In genomic region chr3:61562042-61562809, GRCh38 we compare ENCODE assay signal across 8 cellular contexts. TPM values are rescaled to one million over a fixed set of nuclear protein-coding genes. Genes with fewer than 3 reads are reported as not detected.
DNase-seq lines count a peak whose midpoint lies in the region; ATAC-seq and TF ChIP-seq lines count a peak whose summit lies in the region.

No MANE protein-coding gene starts in this region.

- POLR2A ChIA-PET in AG04450 (lab: Yijun Ruan, JAX) = interaction anchor here (0.6 to 2.3 kb wide), 9 partner anchors 68 to 952 kb away, joined by 3 to 10 read pairs (median 4); no protein-coding TSS in a partner anchor

- CTCF ChIA-PET in AG04450 (lab: Charles Lee) = interaction anchor here (0.6 to 5.9 kb wide), 4 partner anchors 148 to 626 kb away, joined by 4 to 61 read pairs (median 9); no protein-coding TSS in a partner anchor

- in situ Hi-C loops in HAP-1 (cut with MboI; ENCODE audit: low sequenced_read_pairs) = loop anchor here (10.0 kb wide), 1 partner anchor 123 kb away; no protein-coding TSS in a partner anchor
- in situ Hi-C loops in astrocyte of the cerebellum (cut with HindIII; ENCODE audit: low sequenced_read_pairs) = loop anchor here (10.0 kb wide), 1 partner anchor 623 kb away; no protein-coding TSS in a partner anchor

- TF ChIP-seq CTCF in AG04450 (IDR thresholded peaks at IDR 0.05; ENCODE audit: low read depth, low read length) = no peak
- no peak for TF ChIP-seq CTCF in astrocyte of the cerebellum (IDR thresholded peaks at IDR 0.05; ENCODE audit: low read depth, low read length, missing control alignments)
- no peak for TF ChIP-seq CTCF in kidney epithelial cell (IDR thresholded peaks at IDR 0.05; ENCODE audit: insufficient read depth, low read length, poor library complexity, severe bottlenecking)
- no peak for TF ChIP-seq CTCF in suprapubic skin (IDR thresholded peaks at IDR 0.05)

- WGBS in suprapubic skin = 1% methylated on average over 42 of the region's 69 CpGs

- peak overlapping the region; percentile 86 for H3K4me3 ChIP-seq in AG04450 (ENCODE audit: low read depth, low read length)
- H3K4me3 ChIP-seq in HAP-1 = peak overlapping the region; percentile 85
- peak overlapping the region; percentile 93 for H3K4me3 ChIP-seq in astrocyte of the cerebellum (ENCODE audit: low read depth, low read length)
- H3K4me3 ChIP-seq in kidney epithelial cell (ENCODE audit: low read depth, low read length) = peak overlapping the region; percentile 92
- H3K4me3 ChIP-seq in suprapubic skin = peak overlapping the region; percentile 84

- no peak for TF ChIP-seq POLR2A in suprapubic skin (IDR thresholded peaks at IDR 0.05)

- H3K4me1 ChIP-seq in HAP-1 (peaks cover 4% of the 10 kb centered on the region; the same call in 1 of the 2 replicates), suprapubic skin (peaks cover 14% of the 10 kb centered on the region)

- ATAC-seq in GM19455 (IDR thresholded peaks at IDR 0.05; ENCODE audit: unreplicated experiment) = no peak

- DNase-seq in AG04450 (ENCODE audit: low read depth, low spot score) = no peak
- peak in 1 of 2 experiments; percentile 38 for DNase-seq in HAP-1 (ENCODE audit: low spot score in 2 of 2)
- no peak for DNase-seq in astrocyte of the cerebellum (ENCODE audit: low read depth)
- DNase-seq in kidney epithelial cell (ENCODE audit: low read depth) = no peak
- peak in 1 of 2 donors; percentile 68 for DNase-seq in suprapubic skin (ENCODE audit: low spot score in 2 of 2)
- no peak for DNase-seq in NK-92 treated with Interleukin-12 subunit alpha and Interleukin-12 subunit beta, amount 100 ng/mL, for 24 hours (lab: John Stamatoyannopoulos, UW)
- no peak for DNase-seq in A172 (ENCODE audit: low spot score)

- TF ChIP-seq EP300 in suprapubic skin (IDR thresholded peaks at IDR 0.05) = no peak

- H3K27ac ChIP-seq in AG04450 (ENCODE audit: low read depth, low read length) = peak overlapping the region; percentile 78
- peak overlapping the region; percentile 97 for H3K27ac ChIP-seq in suprapubic skin

- no peaks in the 10 kb centered on the region for H3K27me3 ChIP-seq in AG04450 (ENCODE audit: control insufficient read depth, insufficient read depth, low read length)
- no peaks in the 10 kb centered on the region for H3K27me3 ChIP-seq in HAP-1 (ENCODE audit: low read depth)
- no peaks in the 10 kb centered on the region for H3K27me3 ChIP-seq in kidney epithelial cell (ENCODE audit: control insufficient read depth, insufficient read depth, low read length)
- H3K27me3 ChIP-seq in suprapubic skin = peaks cover 25% of the 10 kb centered on the region

- H3K9me3 ChIP-seq in AG04450 (ENCODE audit: control insufficient read depth, insufficient read depth, low read length) = no peaks in the 10 kb centered on the region; the same call in 1 of the 2 replicates
- no peaks in the 10 kb centered on the region for H3K9me3 ChIP-seq in HAP-1
- H3K9me3 ChIP-seq in suprapubic skin = peaks cover 4% of the 10 kb centered on the region

- H3K36me3 ChIP-seq in HAP-1 (replicated peaks) (peaks cover 4% of the 10 kb centered on the region; the same call in 1 of the 2 replicates), kidney epithelial cell (ENCODE audit: control insufficient read depth, insufficient read depth, low read length) (no peaks in the 10 kb centered on the region), suprapubic skin (no peaks in the 10 kb centered on the region)

RNA-seq across cellular contexts. Expression of gene PTPRG, which starts 0.9 kb away (rescaled TPM):
- 24.2 and 26.5 TPM in 2 replicates for polyA plus RNA-seq in AG04450 (2011; rRNA removed)
- 65.4 and 67.3 TPM in 2 replicates for polyA minus RNA-seq in AG04450 (2011; rRNA and poly(A)+ RNA removed)
- total RNA-seq in kidney epithelial cell (25.2 and 25.7 TPM in 2 replicates), suprapubic skin (10 to 100 TPM; 11.0 to 18.5 (median 14.9) TPM)
- 5.6 and 7.3 TPM in 2 replicates for total RNA-seq in A172 (2014; rRNA removed; shearing (Covaris generic))
